12 cellular contexts compared by ENCODE assay signal in the genomic region with DNA sequence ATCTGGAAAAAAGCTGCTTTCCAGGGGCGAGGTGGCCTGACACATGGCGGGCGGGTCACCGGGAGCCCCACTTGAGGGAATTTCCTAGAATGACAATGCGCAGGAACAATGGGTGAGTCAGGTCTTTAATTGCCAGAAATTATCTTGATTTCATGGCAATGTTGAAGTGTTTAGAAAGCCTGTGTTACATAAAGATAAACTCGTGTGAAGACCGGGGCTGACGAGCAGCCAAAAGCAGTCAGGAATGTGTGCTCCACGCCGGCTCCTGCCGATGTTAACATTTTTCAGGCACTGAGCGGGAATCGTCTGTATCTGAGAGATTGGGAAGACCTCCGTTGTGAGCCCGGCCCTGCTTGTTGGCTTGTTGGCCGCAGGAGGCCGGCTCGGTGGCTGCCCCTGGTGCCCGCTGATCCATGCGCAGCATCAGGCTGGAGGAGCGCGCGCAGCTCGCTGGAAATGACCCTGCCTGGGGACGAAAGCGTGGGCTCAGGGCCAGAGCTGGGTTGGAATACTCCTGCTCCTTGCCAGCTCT.
DNase-seq lines count a peak whose midpoint lies in the region; ATAC-seq and TF ChIP-seq lines count a peak whose summit lies in the region.
"Had no signal": no experiment of that assay in that cellular context is flagged by ENCODE, and none has a peak within 500 bp of the region (broad histone marks: within the 10 kb centered on the region; RNA-seq: fewer than 3 reads in every experiment).

No MANE protein-coding gene starts in this region.

- no peak for TF ChIP-seq CTCF in left lung (IDR thresholded peaks at IDR 0.05)

- H3K4me1 ChIP-seq in ACC112 (ENCODE audit: control insufficient read depth, insufficient read depth, low read length, unreplicated experiment) (peaks cover 39% of the 10 kb centered on the region), left lung (peaks cover 4 to 8% of the 10 kb centered on the region in 2 donors)
- H3K4me1 ChIP-seq: foreskin keratinocyte had no signal

- H3K27me3 ChIP-seq in ACC112 (ENCODE audit: insufficient read depth, low read length), result no peaks in the 10 kb centered on the region
- peaks cover 6 to 95% of the 10 kb centered on the region in 2 donors for H3K27me3 ChIP-seq in left lung
- H3K27me3 ChIP-seq: foreskin keratinocyte had no signal

- DNase-seq in M059J (ENCODE audit: low read depth) (peak; percentile 86), dermis microvascular lymphatic vessel endothelial cell (ENCODE audit: low read depth in 2 of 2) (peak; percentile 91 to 97), left lung (no peak), HuH-7 (ENCODE audit: low spot score) (no peak), substantia nigra (lab: John Stamatoyannopoulos, UW) (no peak), COLO668 (lab: John Stamatoyannopoulos, UW; ENCODE audit: unreplicated experiment) (no peak)
- DNase-seq: activated gamma-delta T cell treated with Interleukin-2 at 50 U/mL for 16 hours, NCI-H526, T-helper 9 cell had no signal

- peak overlapping the region; percentile 93 for H3K27ac ChIP-seq in ACC112 (ENCODE audit: low read depth, low read length)
- H3K27ac ChIP-seq in left lung, result no peak overlapping the region
- no peak overlapping the region for H3K27ac ChIP-seq in substantia nigra (ENCODE audit: low read depth, low read length, poor library complexity, severe bottlenecking)
- H3K27ac ChIP-seq: foreskin keratinocyte had no signal

- H3K4me3 ChIP-seq in ACC112 (ENCODE audit: low read depth, low read length) (peak overlapping the region; percentile 66), left lung (no peak overlapping the region)

- peaks cover 12% of the 10 kb centered on the region for H3K79me2 ChIP-seq in ACC112 (ENCODE audit: control insufficient read depth, insufficient read depth, low read length, unreplicated experiment)

- H3K36me3 ChIP-seq in ACC112 (ENCODE audit: insufficient read depth, low read length) (no peaks in the 10 kb centered on the region), left lung (no peaks in the 10 kb centered on the region)

- intact Hi-C loops in left lung (cut with DNase I), result no loop called here

- H2AFZ ChIP-seq in ACC112 (ENCODE audit: low read length, unreplicated experiment), result peak overlapping the region; percentile 16

- ATAC-seq in left lung, result peak; percentile 44
- no peak for ATAC-seq in GM19023 (IDR thresholded peaks at IDR 0.05; ENCODE audit: unreplicated experiment)
- ATAC-seq: foreskin keratinocyte had no signal

- no peaks in the 10 kb centered on the region for H3K9me3 ChIP-seq in left lung

Comparison
In these comparisons a context has a peak if more than half of its experiments do, and no peak if none do; other contexts are left out.
1. DNase-seq: peak in M059J (single experiment) and dermis microvascular lymphatic vessel endothelial cell (2 of 2); none in left lung (0 of 2), HuH-7 (single experiment), substantia nigra (0 of 49) and COLO668 (single experiment).